ENCODE assay signal across 18 cellular contexts in the genomic region with DNA sequence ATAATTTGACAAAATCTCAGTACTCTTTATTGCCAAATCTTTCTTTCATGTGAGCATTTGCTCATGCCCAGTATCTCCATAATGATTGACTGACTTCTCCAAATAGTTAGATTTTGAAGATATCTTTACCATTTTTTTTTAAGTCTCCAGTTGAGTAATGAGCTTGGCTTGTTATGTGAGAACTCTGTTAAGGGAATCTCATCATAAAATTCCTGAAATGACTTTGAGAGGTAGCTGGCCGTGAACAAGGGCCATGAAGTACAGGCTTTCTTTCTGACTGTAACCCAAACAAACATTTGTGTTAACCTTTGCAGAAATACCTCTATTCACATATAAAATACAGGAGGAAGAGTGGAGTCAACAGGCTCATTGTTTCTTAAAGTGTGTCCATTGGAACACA.
DNase-seq lines count a peak whose midpoint lies in the region; ATAC-seq, FAIRE-seq and TF ChIP-seq lines count a peak whose summit lies in the region.
"Had no signal": no experiment of that assay in that cellular context is flagged by ENCODE, and none has a peak within 500 bp of the region (broad histone marks: within the 10 kb centered on the region; RNA-seq: fewer than 3 reads in every experiment).

No MANE protein-coding gene starts in this region.

- peak overlapping the region; percentile 57 for H3K4me2 ChIP-seq in A549
- H3K4me2 ChIP-seq in keratinocyte (ENCODE audit: control insufficient read depth, extremely low read depth, insufficient read depth, low read depth, low read length), result no peak overlapping the region

- peak overlapping the region in 1 of 2 experiments; percentile 51; a peak in 2 of 6 replicates for H3K27ac ChIP-seq in A549
- H3K27ac ChIP-seq in brain microvascular endothelial cell, result peak overlapping the region; percentile 58
- no peak overlapping the region for H3K27ac ChIP-seq in keratinocyte (ENCODE audit: control insufficient read depth, insufficient read depth, low read length)
- H3K27ac ChIP-seq in adrenal gland, result no peak overlapping the region
- H3K27ac ChIP-seq: upper lobe of left lung had no signal

- POLR2A ChIA-PET in A549 (lab: Yijun Ruan, JAX), result no interaction called here

- H3K4me1 ChIP-seq in A549 (peaks cover 18% of the 10 kb centered on the region), keratinocyte (ENCODE audit: control insufficient read depth, extremely low read depth, insufficient read depth, low read length) (no peaks in the 10 kb centered on the region), adrenal gland (replicated peaks in 1 of 2) (peaks cover 0 to 3% of the 10 kb centered on the region in 2 donors)
- H3K4me1 ChIP-seq: upper lobe of left lung had no signal

- TF ChIP-seq EP300 in A549 (IDR thresholded peaks at IDR 0.05), result no peak

- intact Hi-C loops in adrenal gland (cut with DNase I), result no loop called here

- H3K9me1 ChIP-seq in keratinocyte (ENCODE audit: control insufficient read depth, extremely low read depth, insufficient read depth, low read length), result no peaks in the 10 kb centered on the region

- FAIRE-seq in A549 (lab: Jason Lieb, UNC) (peak; percentile 43), keratinocyte (lab: Jason Lieb, UNC) (peak; percentile 32)
- FAIRE-seq: A204.1 had no signal

- CTCF ChIA-PET in A549 (lab: Yijun Ruan, JAX), result no interaction called here

- no peak for TF ChIP-seq RAD21 in A549 (conservative IDR thresholded peaks at IDR 0.05 in 1 of 2, IDR thresholded peaks at IDR 0.05 in 1 of 2)

- in situ Hi-C loops in brain microvascular endothelial cell (cut with HindIII; ENCODE audit: low pct_ligation_motif_present, low sequenced_read_pairs), result no loop called here

- TF ChIP-seq CTCF in A549 (IDR thresholded peaks at IDR 0.05), result no peak
- TF ChIP-seq CTCF in brain microvascular endothelial cell (IDR thresholded peaks at IDR 0.05; ENCODE audit: low read depth, low read length, missing control alignments), result no peak
- no peak for TF ChIP-seq CTCF in keratinocyte (optimal IDR thresholded peaks at IDR 0.05 in 1 of 3, IDR thresholded peaks at IDR 0.05 in 1 of 3, conservative IDR thresholded peaks at IDR 0.05 in 1 of 3; ENCODE audit: extremely low read depth in 1 of 3, insufficient read depth in 2 of 3, low read length in 3 of 3)
- TF ChIP-seq CTCF in adrenal gland (IDR thresholded peaks at IDR 0.05), result no peak

- no peaks in the 10 kb centered on the region for H3K79me2 ChIP-seq in keratinocyte (ENCODE audit: control insufficient read depth, insufficient read depth, low read length)

- TF ChIP-seq POLR2A in A549 (IDR thresholded peaks at IDR 0.05; ENCODE audit: low read length), result no peak
- TF ChIP-seq POLR2A in adrenal gland (IDR thresholded peaks at IDR 0.05), result no peak

- no peak overlapping the region for H3K9ac ChIP-seq in keratinocyte (ENCODE audit: control insufficient read depth, extremely low read depth, insufficient read depth, low read length)

- no peaks in the 10 kb centered on the region for H4K20me1 ChIP-seq in keratinocyte (ENCODE audit: control insufficient read depth, extremely low read depth, insufficient read depth, low read length)

- DNase-seq in A549 (ENCODE audit: low read depth in 1 of 2, low spot score in 1 of 2) (peak in 1 of 2 experiments; percentile 52), HS-27A (ENCODE audit: low read depth) (peak; percentile 53), brain microvascular endothelial cell (peak; percentile 80), keratinocyte (ENCODE audit: low read depth, low spot score) (no peak), DMS79 treated with DMSO at 0.1 percent for 48 hours (lab: John Stamatoyannopoulos, UW) (no peak), SK-N-DZ (ENCODE audit: low spot score) (no peak), adrenal gland (no peak)
- no peak for DNase-seq in activated CD4-positive, alpha-beta T cell treated with anti-CD3 and anti-CD28 coated beads, Interleukin-2, amount 50 U/mL, for 48 hours
- DNase-seq: activated CD4-positive, CD25-positive, alpha-beta regulatory T cell treated with anti-CD3 and anti-CD28 coated beads, Interleukin-2, amount 50 U/mL, for 72 hours; activated T-cell treated with anti-CD3 and anti-CD28 coated beads, Interleukin-2, amount 50 U/mL, for 1 hour; DND-41; effector CD8-positive, alpha-beta T cell; hypothalamus; NCI-H345; stimulated activated CD4-positive, alpha-beta T cell treated with anti-CD3 and anti-CD28 coated beads, Interleukin-2, amount 100 ng/mL, for 24 hours; T-helper 1 cell; upper lobe of left lung had no signal

- H2AFZ ChIP-seq in keratinocyte (ENCODE audit: control insufficient read depth, low read length), result no peak overlapping the region

- WGBS in A549 (ENCODE audit: missing lambda C conversion rate), result 0% methylated on average over 1 of the region's 1 CpG
- 53 to 67% (median 59%) methylated on average over 1 of the region's 1 CpG for WGBS in adrenal gland, 4 donors

- H3K27me3 ChIP-seq in brain microvascular endothelial cell (replicated peaks), result no peaks in the 10 kb centered on the region
- H3K27me3 ChIP-seq in keratinocyte (ENCODE audit: control insufficient read depth, extremely low read depth, insufficient read depth, low read length), result no peaks in the 10 kb centered on the region
- no peaks in the 10 kb centered on the region for H3K27me3 ChIP-seq in adrenal gland
- H3K27me3 ChIP-seq: upper lobe of left lung had no signal

- no peaks in the 10 kb centered on the region for H3K36me3 ChIP-seq in brain microvascular endothelial cell (replicated peaks)
- H3K36me3 ChIP-seq in keratinocyte (ENCODE audit: control insufficient read depth in 2 of 2, extremely low read depth in 1 of 2, insufficient read depth in 2 of 2, low read length in 2 of 2), result no peaks in the 10 kb centered on the region
- H3K36me3 ChIP-seq in adrenal gland (replicated peaks in 1 of 2), result no peaks in the 10 kb centered on the region
- H3K36me3 ChIP-seq: upper lobe of left lung had no signal

- no peak overlapping the region for H3K4me3 ChIP-seq in A549
- no peak overlapping the region for H3K4me3 ChIP-seq in brain microvascular endothelial cell (ENCODE audit: low read depth, low read length)
- no peak overlapping the region for H3K4me3 ChIP-seq in keratinocyte (ENCODE audit: control insufficient read depth in 2 of 3, extremely low read depth in 1 of 3, insufficient read depth in 2 of 3, low read depth in 1 of 3, low read length in 3 of 3)
- no peak overlapping the region for H3K4me3 ChIP-seq in adrenal gland
- H3K4me3 ChIP-seq: upper lobe of left lung had no signal

- dilution Hi-C loops in keratinocyte (cut with MboI; ENCODE audit: extremely low pct_ligation_motif_present, low sequenced_read_pairs), result no loop called here

- ATAC-seq in A549, result peak in 1 of 2 experiments; percentile 83; a peak in 3 of 6 replicates

- H3K9me3 ChIP-seq in A549 (no peaks in the 10 kb centered on the region), keratinocyte (ENCODE audit: control insufficient read depth, low read depth, low read length) (no peaks in the 10 kb centered on the region), adrenal gland (replicated peaks in 1 of 3) (no peaks in the 10 kb centered on the region)
- H3K9me3 ChIP-seq: upper lobe of left lung had no signal

TF ChIP-seq in A549, 52 proteins besides CTCF, POLR2A, EP300 and RAD21:
- TF ChIP-seq, protein P1, sequence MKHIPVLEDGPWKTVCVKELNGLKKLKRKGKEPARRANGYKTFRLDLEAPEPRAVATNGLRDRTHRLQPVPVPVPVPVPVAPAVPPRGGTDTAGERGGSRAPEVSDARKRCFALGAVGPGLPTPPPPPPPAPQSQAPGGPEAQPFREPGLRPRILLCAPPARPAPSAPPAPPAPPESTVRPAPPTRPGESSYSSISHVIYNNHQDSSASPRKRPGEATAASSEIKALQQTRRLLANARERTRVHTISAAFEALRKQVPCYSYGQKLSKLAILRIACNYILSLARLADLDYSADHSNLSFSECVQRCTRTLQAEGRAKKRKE (CRISPR knock-in tag; IDR thresholded peaks at IDR 0.05; ENCODE audit: low read depth), result no peak
- TF ChIP-seq FOSL2 (IDR thresholded peaks at IDR 0.05) (no peak), FOSL2 (CRISPR knock-in tag; IDR thresholded peaks at IDR 0.05) (peak; percentile 47), NPAS2 (CRISPR knock-in tag; IDR thresholded peaks at IDR 0.05; ENCODE audit: borderline replicate concordance) (no peak), KDM1A (IDR thresholded peaks at IDR 0.05; ENCODE audit: low read depth) (no peak), MAFK (IDR thresholded peaks at IDR 0.05; ENCODE audit: partially characterized antibody) (no peak), CEBPB (IDR thresholded peaks at IDR 0.05) (peak in 1 of 2 experiments; percentile 36; a peak in 2 of 4 replicates), GATA3 (IDR thresholded peaks at IDR 0.05; ENCODE audit: borderline replicate concordance) (peak; percentile 69; the same call in 1 of the 2 replicates)
- TF ChIP-seq, protein P2, sequence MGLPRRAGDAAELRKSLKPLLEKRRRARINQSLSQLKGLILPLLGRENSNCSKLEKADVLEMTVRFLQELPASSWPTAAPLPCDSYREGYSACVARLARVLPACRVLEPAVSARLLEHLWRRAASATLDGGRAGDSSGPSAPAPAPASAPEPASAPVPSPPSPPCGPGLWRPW (IDR thresholded peaks at IDR 0.05), result no peak

Comparison
In these comparisons a context has a peak if more than half of its experiments do, and no peak if none do; other contexts are left out.
1. DNase-seq: peak in HS-27A (single experiment) and brain microvascular endothelial cell (single experiment); none in keratinocyte (single experiment), DMS79 treated with DMSO at 0.1 percent for 48 hours (single experiment), SK-N-DZ (single experiment), adrenal gland (0 of 7) and activated CD4-positive, alpha-beta T cell treated with anti-CD3 and anti-CD28 coated beads, Interleukin-2, amount 50 U/mL, for 48 hours (0 of 2).